ENCODE assay signal across 18 cellular contexts in the genomic region with DNA sequence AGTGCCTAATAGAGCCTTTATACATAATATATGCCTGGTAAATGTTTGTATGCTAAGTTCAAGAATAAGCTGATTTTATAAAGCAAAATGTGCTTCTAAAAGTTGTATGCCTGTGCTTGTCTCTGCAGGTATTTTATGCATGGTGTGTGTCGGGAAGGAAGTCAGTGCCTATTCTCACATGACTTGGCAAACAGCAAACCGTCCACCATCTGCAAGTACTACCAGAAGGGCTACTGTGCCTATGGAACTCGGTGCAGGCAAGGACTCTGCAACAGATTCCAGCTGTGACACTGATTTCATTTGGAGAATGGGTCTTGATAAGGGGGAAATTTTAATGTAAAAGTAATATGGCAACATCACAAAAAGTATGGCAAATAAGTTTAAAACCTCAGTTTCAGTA. TPM values are rescaled to one million over a fixed set of nuclear protein-coding genes. Genes with fewer than 3 reads are reported as not detected.
DNase-seq lines count a peak whose midpoint lies in the region; ATAC-seq and TF ChIP-seq lines count a peak whose summit lies in the region.
"Had no signal": no experiment of that assay in that cellular context is flagged by ENCODE, and none has a peak within 500 bp of the region (broad histone marks: within the 10 kb centered on the region; RNA-seq: fewer than 3 reads in every experiment).

No MANE protein-coding gene starts in this region.

- TF ChIP-seq CTCF in left ventricle myocardium inferior (IDR thresholded peaks at IDR 0.05; ENCODE audit: borderline replicate concordance) (no peak), GM23338 (conservative IDR thresholded peaks at IDR 0.05; ENCODE audit: low read depth in 2 of 2) (no peak), GM10248 (IDR thresholded peaks at IDR 0.05; ENCODE audit: control extremely low read depth, extremely low read depth, low read depth, missing control alignments) (no peak)

- H3K36me3 Mint-ChIP-seq in GM23338 (ENCODE audit: low read depth) = peaks cover 41% of the 10 kb centered on the region

- peaks cover 61% of the 10 kb centered on the region for H3K79me2 ChIP-seq in GM23338 (replicated peaks; ENCODE audit: insufficient read depth)

- H3K27me3 ChIP-seq in left ventricle myocardium inferior (ENCODE audit: low read depth) (no peaks in the 10 kb centered on the region), GM23338 (ENCODE audit: insufficient read depth) (no peaks in the 10 kb centered on the region)

- H3K4me1 Mint-ChIP-seq in GM23338 = 0 out of 3 replicates have a peak, but pooled peaks cover 2% of the 10 kb centered on the region

- peaks cover 27% of the 10 kb centered on the region for H4K20me1 ChIP-seq in GM23338 (replicated peaks; ENCODE audit: insufficient read depth)

- intact Hi-C loops in left ventricle myocardium inferior (cut with micrococcal nuclease) = no loop called here
- intact Hi-C loops in Right ventricle myocardium inferior (cut with DNase I) = no loop called here

- no peaks in the 10 kb centered on the region for H3K9me3 Mint-ChIP-seq in GM23338
- H3K9me3 Mint-ChIP-seq: HFFc6 had no signal

- CTCF ChIA-PET in GM10248 (lab: Yijun Ruan, JAX) = interaction anchor here (1.4 to 1.6 kb wide), 2 partner anchors 10 kb away, joined by 4 read pairs; no protein-coding TSS in a partner anchor

- H3K9me2 ChIP-seq in GM23338 (ENCODE audit: insufficient read depth) = no peaks in the 10 kb centered on the region

- peaks cover 19% of the 10 kb centered on the region for H3K9me3 ChIP-seq in left ventricle myocardium inferior (replicated peaks)

- peaks cover 7% of the 10 kb centered on the region for H3K27me3 Mint-ChIP-seq in GM23338 (ENCODE audit: insufficient read depth, low read depth, poor library complexity)
- H3K27me3 Mint-ChIP-seq: CD8-positive, alpha-beta memory T cell had no signal

- H3K4me3 ChIP-seq in left ventricle myocardium inferior (no peak overlapping the region), GM23338 (no peak overlapping the region)
- H3K4me3 ChIP-seq: A549, K562 had no signal

- POLR2A ChIA-PET in GM10248 (lab: Yijun Ruan, JAX) = no interaction called here

- H3K36me3 ChIP-seq in left ventricle myocardium inferior = peaks cover 54% of the 10 kb centered on the region
- peaks cover 32% of the 10 kb centered on the region for H3K36me3 ChIP-seq in GM23338 (ENCODE audit: insufficient read depth)

- H3K27ac Mint-ChIP-seq in GM23338 = peak overlapping the region; percentile 14; the same call in 1 of the 2 replicates
- H3K27ac Mint-ChIP-seq: CD14-positive monocyte, HFFc6 had no signal

- no peak for ATAC-seq in Right ventricle myocardium inferior
- ATAC-seq in GM23338 = no peak
- ATAC-seq: A549, K562 had no signal

- H3K4me2 ChIP-seq in GM23338 = no peak overlapping the region
- H3K4me2 ChIP-seq: A549 had no signal

- H3K4me3 Mint-ChIP-seq in GM23338 = no peak overlapping the region
- H3K4me3 Mint-ChIP-seq: CD14-positive monocyte; CD8-positive, alpha-beta memory T cell; HFFc6 had no signal

- H3K27ac ChIP-seq in left ventricle myocardium inferior (replicated peaks) (peak overlapping the region; percentile 33), GM23338 (ENCODE audit: low read depth) (no peak overlapping the region)
- H3K27ac ChIP-seq: A549, HL-60 had no signal

- no peak for DNase-seq in left ventricle myocardium inferior
- no peak for DNase-seq in Right ventricle myocardium inferior (ENCODE audit: missing footprints)
- no peak for DNase-seq in GM23338 (ENCODE audit: low spot score)
- DNase-seq in cerebellum (ENCODE audit: low spot score) = peak; percentile 51
- no peak for DNase-seq in GM10248 (ENCODE audit: extremely low spot score)
- no peak for DNase-seq in inferior parietal cortex (ENCODE audit: extremely low spot score)
- DNase-seq: Caco-2; CD8-positive, alpha-beta memory T cell; HCEC 1CT; HFFc6 had no signal

- no peak overlapping the region for H2AFZ ChIP-seq in GM23338

- peaks cover 50% of the 10 kb centered on the region for H3K4me1 ChIP-seq in left ventricle myocardium inferior
- no peaks in the 10 kb centered on the region for H3K4me1 ChIP-seq in GM23338 (ENCODE audit: insufficient read depth)
- H3K4me1 ChIP-seq: A549, Caco-2 had no signal

- H3F3A ChIP-seq in GM23338 (replicated peaks; ENCODE audit: low read depth) = 0 out of 2 replicates have a peak, but pooled peaks cover 2% of the 10 kb centered on the region

TF ChIP-seq in GM23338, 12 proteins besides CTCF, POLR2A, EP300 and RAD21 (continues in another document):
- TF ChIP-seq EZH2phosphoT487 (IDR thresholded peaks at IDR 0.05; ENCODE audit: unreplicated experiment) = no peak
- TF ChIP-seq, protein P1, sequence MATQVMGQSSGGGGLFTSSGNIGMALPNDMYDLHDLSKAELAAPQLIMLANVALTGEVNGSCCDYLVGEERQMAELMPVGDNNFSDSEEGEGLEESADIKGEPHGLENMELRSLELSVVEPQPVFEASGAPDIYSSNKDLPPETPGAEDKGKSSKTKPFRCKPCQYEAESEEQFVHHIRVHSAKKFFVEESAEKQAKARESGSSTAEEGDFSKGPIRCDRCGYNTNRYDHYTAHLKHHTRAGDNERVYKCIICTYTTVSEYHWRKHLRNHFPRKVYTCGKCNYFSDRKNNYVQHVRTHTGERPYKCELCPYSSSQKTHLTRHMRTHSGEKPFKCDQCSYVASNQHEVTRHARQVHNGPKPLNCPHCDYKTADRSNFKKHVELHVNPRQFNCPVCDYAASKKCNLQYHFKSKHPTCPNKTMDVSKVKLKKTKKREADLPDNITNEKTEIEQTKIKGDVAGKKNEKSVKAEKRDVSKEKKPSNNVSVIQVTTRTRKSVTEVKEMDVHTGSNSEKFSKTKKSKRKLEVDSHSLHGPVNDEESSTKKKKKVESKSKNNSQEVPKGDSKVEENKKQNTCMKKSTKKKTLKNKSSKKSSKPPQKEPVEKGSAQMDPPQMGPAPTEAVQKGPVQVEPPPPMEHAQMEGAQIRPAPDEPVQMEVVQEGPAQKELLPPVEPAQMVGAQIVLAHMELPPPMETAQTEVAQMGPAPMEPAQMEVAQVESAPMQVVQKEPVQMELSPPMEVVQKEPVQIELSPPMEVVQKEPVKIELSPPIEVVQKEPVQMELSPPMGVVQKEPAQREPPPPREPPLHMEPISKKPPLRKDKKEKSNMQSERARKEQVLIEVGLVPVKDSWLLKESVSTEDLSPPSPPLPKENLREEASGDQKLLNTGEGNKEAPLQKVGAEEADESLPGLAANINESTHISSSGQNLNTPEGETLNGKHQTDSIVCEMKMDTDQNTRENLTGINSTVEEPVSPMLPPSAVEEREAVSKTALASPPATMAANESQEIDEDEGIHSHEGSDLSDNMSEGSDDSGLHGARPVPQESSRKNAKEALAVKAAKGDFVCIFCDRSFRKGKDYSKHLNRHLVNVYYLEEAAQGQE (IDR thresholded peaks at IDR 0.05; ENCODE audit: unreplicated experiment) = no peak
- no peak for TF ChIP-seq JUNB (IDR thresholded peaks at IDR 0.05; ENCODE audit: unreplicated experiment)
- no peak for TF ChIP-seq STAT1 (IDR thresholded peaks at IDR 0.05; ENCODE audit: unreplicated experiment)

RNA-seq across cellular contexts. Expression of a gene that starts 11.9 kb away (rescaled TPM):
- total RNA-seq in left ventricle myocardium inferior (34.3 TPM), Right ventricle myocardium inferior (31.0 TPM), cerebellum (28.9 TPM)
- total RNA-seq in GM23338 (2014; rRNA removed; shearing (Covaris generic)) = 21.6 and 24.6 TPM in 2 replicates
- 9.1 and 11.4 TPM in 2 replicates for polyA plus RNA-seq in GM23338 (2016; fragmentation: Nextera tagmentation; extraction: Ambion mirVana)

RNA-seq across cellular contexts. Expression of a gene that starts 23.4 kb away (rescaled TPM):
- total RNA-seq in left ventricle myocardium inferior (1.8 TPM), Right ventricle myocardium inferior (not detected), cerebellum (not detected)
- total RNA-seq in GM23338 (2014; rRNA removed; shearing (Covaris generic)) = not detected in 2 replicates
- polyA plus RNA-seq in GM23338 (2016; fragmentation: Nextera tagmentation; extraction: Ambion mirVana) = 0.55 and 0.59 TPM in 2 replicates
- total RNA-seq: CD8-positive, alpha-beta memory T cell; Daoy; H4; HFFc6 had no signal
- polyA plus RNA-seq: A549; AG04450; BJ; CD14-positive monocyte; CD8-positive, alpha-beta memory T cell had no signal
